Comparison of ENCODE assay signal across 25 cellular contexts in the genomic region with DNA sequence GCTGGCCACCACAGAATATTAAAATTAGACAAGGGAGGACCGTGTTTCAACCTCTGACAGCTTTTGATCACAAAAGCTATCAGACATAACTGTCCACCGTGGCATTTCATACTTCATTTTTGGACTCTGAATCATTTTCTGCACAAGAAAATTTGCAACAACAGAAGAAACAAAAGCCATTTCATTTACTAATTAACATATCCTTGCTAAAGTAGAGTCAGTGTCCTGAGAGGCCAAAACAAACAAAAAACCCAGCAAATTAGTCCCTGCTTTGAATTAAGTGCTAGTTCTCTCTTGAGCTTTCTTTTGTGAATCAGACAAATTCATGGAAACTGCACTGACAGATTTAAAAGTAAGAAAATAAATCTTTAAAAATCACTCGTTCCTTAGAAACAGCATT. TPM values are rescaled to one million over a fixed set of nuclear protein-coding genes. Genes with fewer than 3 reads are reported as not detected.
"Had no signal": no experiment of that assay in that cellular context is flagged by ENCODE, and none has a peak within 500 bp of the region (broad histone marks: within the 10 kb centered on the region; RNA-seq: fewer than 3 reads in every experiment).

No MANE protein-coding gene starts in this region.

- H3K27ac Mint-ChIP-seq: activated CD4-positive, alpha-beta T cell treated with anti-CD3 and anti-CD28 coated beads, Interleukin-2, amount 10 ng/mL, durations not matched to agents 7 days and 5 days; activated CD8-positive, alpha-beta T cell treated with anti-CD3 and anti-CD28 coated beads, Interleukin-2, amount 10 ng/mL, durations not matched to agents 7 days and 5 days; activated naive CD8-positive, alpha-beta T cell treated with anti-CD3 and anti-CD28 coated beads, Interleukin-2, amount 50 U/mL, for 24 hours; activated T-helper 1 cell treated with anti-CD3 and anti-CD28 coated beads, Interleukin-12 subunit alpha, Interleukin-12 subunit beta, Interleukin-2, Interleukin-4 antibody, amounts not matched to agents 30 ng/mL and 10 ng/mL and 1 ng/mL, durations not matched to agents 14 hours and 24 hours and 36 hours; endodermal cell; memory B cell; T-helper 17 cell had no signal

- H3K27ac ChIP-seq: body of pancreas, cardiac muscle cell, epithelial cell of prostate, foreskin keratinocyte, spleen, upper lobe of right lung, VCaP had no signal

- DNase-seq: activated CD4-positive, alpha-beta T cell treated with anti-CD3 and anti-CD28 coated beads, Interleukin-2, amount 10 ng/mL, durations not matched to agents 7 days and 5 days; activated CD4-positive, CD25-positive, alpha-beta regulatory T cell treated with anti-CD3 and anti-CD28 coated beads, Interleukin-2, amount 50 U/mL, for 72 hours; activated CD8-positive, alpha-beta T cell treated with anti-CD3 and anti-CD28 coated beads, Interleukin-2, amount 10 ng/mL, durations not matched to agents 7 days and 5 days; activated gamma-delta T cell; activated naive CD4-positive, alpha-beta T cell treated with anti-CD3 and anti-CD28 coated beads, Interleukin-2, amount 50 U/mL, for 16 hours; activated naive CD8-positive, alpha-beta T cell treated with anti-CD3 and anti-CD28 coated beads, Interleukin-2, amount 50 U/mL, for 24 hours; anterior cingulate cortex; body of pancreas; cortex of kidney; endodermal cell; foreskin keratinocyte; hippocampal formation; occipital lobe; spleen; stimulated activated CD4-positive, alpha-beta T cell treated with anti-CD3 and anti-CD28 coated beads, Interleukin-4, amount 100 ng/mL, for 1 hour; stimulated activated naive CD4-positive, alpha-beta T cell; SW 1271; T-helper 17 cell; thyroid gland; upper lobe of right lung had no signal

- H3K9me3 Mint-ChIP-seq: activated CD4-positive, alpha-beta T cell treated with anti-CD3 and anti-CD28 coated beads, Interleukin-2, amount 10 ng/mL, durations not matched to agents 7 days and 5 days; activated naive CD8-positive, alpha-beta T cell treated with anti-CD3 and anti-CD28 coated beads, Interleukin-2, amount 50 U/mL, for 24 hours; activated T-helper 1 cell treated with anti-CD3 and anti-CD28 coated beads, Interleukin-12 subunit alpha, Interleukin-12 subunit beta, Interleukin-2, Interleukin-4 antibody, amounts not matched to agents 30 ng/mL and 10 ng/mL and 1 ng/mL, durations not matched to agents 14 hours and 24 hours and 36 hours; endodermal cell; memory B cell had no signal

- H3K4me1 Mint-ChIP-seq: activated CD4-positive, alpha-beta T cell treated with anti-CD3 and anti-CD28 coated beads, Interleukin-2, amount 10 ng/mL, durations not matched to agents 7 days and 5 days; activated naive CD8-positive, alpha-beta T cell treated with anti-CD3 and anti-CD28 coated beads, Interleukin-2, amount 50 U/mL, for 24 hours; endodermal cell; memory B cell had no signal

- H3K4me1 ChIP-seq: spleen, thyroid gland, upper lobe of right lung had no signal

- H3K27me3 ChIP-seq: body of pancreas, cardiac muscle cell, foreskin keratinocyte, thyroid gland, upper lobe of right lung had no signal

- H3K4me3 Mint-ChIP-seq: activated CD4-positive, alpha-beta T cell treated with anti-CD3 and anti-CD28 coated beads, Interleukin-2, amount 10 ng/mL, durations not matched to agents 7 days and 5 days; activated CD8-positive, alpha-beta T cell treated with anti-CD3 and anti-CD28 coated beads, Interleukin-2, amount 10 ng/mL, durations not matched to agents 7 days and 5 days; activated naive CD8-positive, alpha-beta T cell treated with anti-CD3 and anti-CD28 coated beads, Interleukin-2, amount 50 U/mL, for 24 hours; activated T-helper 1 cell treated with anti-CD3 and anti-CD28 coated beads, Interleukin-12 subunit alpha, Interleukin-12 subunit beta, Interleukin-2, Interleukin-4 antibody, amounts not matched to agents 30 ng/mL and 10 ng/mL and 1 ng/mL, durations not matched to agents 14 hours and 24 hours and 36 hours; endodermal cell; memory B cell; T-helper 17 cell had no signal

- H3K4me3 ChIP-seq: body of pancreas, cardiac muscle cell, spleen, thyroid gland, upper lobe of right lung had no signal

- H3K36me3 ChIP-seq: cardiac muscle cell, spleen, thyroid gland, upper lobe of right lung had no signal

- H3K36me3 Mint-ChIP-seq: memory B cell had no signal

- H3K9me3 ChIP-seq: body of pancreas, spleen, thyroid gland, upper lobe of right lung had no signal

- ATAC-seq: activated CD8-positive, alpha-beta T cell treated with anti-CD3 and anti-CD28 coated beads, Interleukin-2, amount 10 ng/mL, durations not matched to agents 7 days and 5 days; activated naive CD8-positive, alpha-beta T cell treated with anti-CD3 and anti-CD28 coated beads, Interleukin-2, amount 50 U/mL, for 24 hours; body of pancreas; foreskin keratinocyte; T-helper 17 cell; upper lobe of right lung had no signal

RNA-seq across cellular contexts. Expression of a gene that starts 17.6 kb away (rescaled TPM):
- total RNA-seq: activated CD4-positive, alpha-beta T cell treated with anti-CD3 and anti-CD28 coated beads, Interleukin-2, amount 10 ng/mL, durations not matched to agents 7 days and 5 days had no signal
